ENCODE assay signal across 38 cellular contexts in genomic region chr7:45876519-45876918, GRCh38. TPM values are rescaled to one million over a fixed set of nuclear protein-coding genes. Genes with fewer than 3 reads are reported as not detected.
"Had no signal": no experiment of that assay in that cellular context is flagged by ENCODE, and none has a peak within 500 bp of the region (broad histone marks: within the 10 kb centered on the region; RNA-seq: fewer than 3 reads in every experiment).

No MANE protein-coding gene starts in this region.

- ATAC-seq: activated CD8-positive, alpha-beta T cell treated with anti-CD3 and anti-CD28 coated beads for 36 hours; activated naive CD4-positive, alpha-beta T cell treated with anti-CD3 and anti-CD28 coated beads, Interleukin-2, amount 50 U/mL, for 72 hours; activated T-cell treated with anti-CD3 and anti-CD28 coated beads, Interleukin-2, amount 50 U/mL, for 4 hours; activated T-cell treated with anti-CD3 and anti-CD28 coated beads, Interleukin-2, amount 50 U/mL, for 72 hours; activated T-helper 17 cell treated with anti-CD3 and anti-CD28 coated beads, Interleukin-2, amount 50 U/mL, for 72 hours; body of pancreas had no signal

- H3K27ac ChIP-seq: adrenal gland, body of pancreas, brain microvascular endothelial cell, breast epithelium, VCaP had no signal

- DNase-seq: activated B cell treated with CpG ODN at 0.5 μM for 24 hours; activated CD4-positive, alpha-beta memory T cell treated with anti-CD3 and anti-CD28 coated beads for 36 hours; activated CD4-positive, alpha-beta T cell treated with anti-CD3 and anti-CD28 coated beads for 4 hours; activated CD4-positive, alpha-beta T cell treated with anti-CD3 and anti-CD28 coated beads, Interleukin-2, amount 10 ng/mL, durations not matched to agents 24 days and 14 days; activated CD4-positive, alpha-beta T cell treated with anti-CD3 and anti-CD28 coated beads, Interleukin-2, amount 50 U/mL, for 1 hour; activated CD4-positive, alpha-beta T cell treated with anti-CD3 and anti-CD28 coated beads, Interleukin-2, amount 50 U/mL, for 4 hours; activated CD4-positive, CD25-positive, alpha-beta regulatory T cell treated with anti-CD3 and anti-CD28 coated beads, Interleukin-2, amount 50 U/mL, for 72 hours; activated CD8-positive, alpha-beta memory T cell treated with anti-CD3 and anti-CD28 coated beads, Interleukin-2, amount 50 U/mL, for 4 hours; activated CD8-positive, alpha-beta T cell treated with anti-CD3 and anti-CD28 coated beads for 36 hours; activated effector memory CD4-positive, alpha-beta T cell treated with anti-CD3 and anti-CD28 coated beads, Interleukin-2, amount 50 U/mL, for 16 hours; activated gamma-delta T cell treated with Interleukin-2 at 50 U/mL for 16 hours; activated naive CD4-positive, alpha-beta T cell; activated naive CD4-positive, alpha-beta T cell treated with anti-CD3 and anti-CD28 coated beads for 36 hours; activated naive CD4-positive, alpha-beta T cell treated with anti-CD3 and anti-CD28 coated beads, Interleukin-2, amount 50 U/mL, for 16 hours; activated naive CD8-positive, alpha-beta T cell treated with anti-CD3 and anti-CD28 coated beads for 36 hours; activated T-cell treated with anti-CD3 and anti-CD28 coated beads for 4 hours; activated T-cell treated with anti-CD3 and anti-CD28 coated beads, Interleukin-2, amount 50 U/mL, for 1 hour; activated T-cell treated with anti-CD3 and anti-CD28 coated beads, Interleukin-2, amount 50 U/mL, for 4 hours; activated T-cell treated with anti-CD3 and anti-CD28 coated beads, Interleukin-2, amount 50 U/mL, for 72 hours; adrenal gland; amniotic stem cell; aorta; body of pancreas; brain microvascular endothelial cell; caudate nucleus; cerebellar nuclear complex; T-helper 1 cell; T-helper 2 cell; T-helper 9 cell had no signal

- H3K27me3 ChIP-seq: adrenal gland, body of pancreas, brain microvascular endothelial cell, breast epithelium had no signal

- H3K36me3 ChIP-seq: adrenal gland, brain microvascular endothelial cell, breast epithelium had no signal

- H3K4me1 ChIP-seq: adrenal gland, body of pancreas, breast epithelium had no signal

- H3K4me3 ChIP-seq: adrenal gland, body of pancreas, breast epithelium had no signal

- FAIRE-seq: astrocyte, TTC549 had no signal

RNA-seq across cellular contexts. Expression of gene CCDC201, which starts 3.6 kb away (rescaled TPM):
- total RNA-seq: activated B cell treated with CpG ODN at 0.5 μM for 24 hours; activated CD4-positive, alpha-beta memory T cell treated with anti-CD3 and anti-CD28 coated beads for 36 hours; activated CD4-positive, alpha-beta T cell treated with anti-CD3 and anti-CD28 coated beads, Interleukin-2, amount 10 ng/mL, durations not matched to agents 24 days and 14 days; activated CD8-positive, alpha-beta memory T cell treated with anti-CD3 and anti-CD28 coated beads for 36 hours; activated CD8-positive, alpha-beta T cell treated with anti-CD3 and anti-CD28 coated beads for 36 hours; activated naive CD4-positive, alpha-beta T cell treated with anti-CD3 and anti-CD28 coated beads for 36 hours; activated naive CD4-positive, alpha-beta T cell treated with anti-CD3 and anti-CD28 coated beads, Interleukin-2, amount 50 U/mL, for 72 hours; activated naive CD8-positive, alpha-beta T cell treated with anti-CD3 and anti-CD28 coated beads for 36 hours; activated T-cell treated with anti-CD3 and anti-CD28 coated beads, Interleukin-2, amount 50 U/mL, for 4 hours; activated T-cell treated with anti-CD3 and anti-CD28 coated beads, Interleukin-2, amount 50 U/mL, for 72 hours; activated T-helper 1 cell treated with anti-CD3 and anti-CD28 coated beads, Interleukin-12 subunit alpha, Interleukin-12 subunit beta, Interleukin-2, Interleukin-4 antibody, amounts not matched to agents 30 ng/mL and 10 ng/mL and 1 ng/mL, durations not matched to agents 14 hours and 24 hours and 36 hours; activated T-helper 17 cell treated with anti-CD3 and anti-CD28 coated beads, Interleukin-2, amount 50 U/mL, for 72 hours; adrenal gland; aorta; astrocyte; body of pancreas; breast epithelium; chondrocyte had no signal
- polyA plus RNA-seq: adrenal gland, aorta had no signal

RNA-seq across cellular contexts. Expression of gene IGFBP1, which starts 11.8 kb away (rescaled TPM):
- total RNA-seq: activated B cell treated with CpG ODN at 0.5 μM for 24 hours; activated CD4-positive, alpha-beta memory T cell treated with anti-CD3 and anti-CD28 coated beads for 36 hours; activated CD4-positive, alpha-beta T cell treated with anti-CD3 and anti-CD28 coated beads, Interleukin-2, amount 10 ng/mL, durations not matched to agents 24 days and 14 days; activated CD8-positive, alpha-beta memory T cell treated with anti-CD3 and anti-CD28 coated beads for 36 hours; activated CD8-positive, alpha-beta T cell treated with anti-CD3 and anti-CD28 coated beads for 36 hours; activated naive CD4-positive, alpha-beta T cell treated with anti-CD3 and anti-CD28 coated beads for 36 hours; activated naive CD4-positive, alpha-beta T cell treated with anti-CD3 and anti-CD28 coated beads, Interleukin-2, amount 50 U/mL, for 72 hours; activated naive CD8-positive, alpha-beta T cell treated with anti-CD3 and anti-CD28 coated beads for 36 hours; activated T-cell treated with anti-CD3 and anti-CD28 coated beads, Interleukin-2, amount 50 U/mL, for 72 hours; activated T-helper 1 cell treated with anti-CD3 and anti-CD28 coated beads, Interleukin-12 subunit alpha, Interleukin-12 subunit beta, Interleukin-2, Interleukin-4 antibody, amounts not matched to agents 30 ng/mL and 10 ng/mL and 1 ng/mL, durations not matched to agents 14 hours and 24 hours and 36 hours; activated T-helper 17 cell treated with anti-CD3 and anti-CD28 coated beads, Interleukin-2, amount 50 U/mL, for 72 hours; aorta; astrocyte had no signal
- polyA plus RNA-seq: aorta had no signal

RNA-seq across cellular contexts. Expression of gene IGFBP3, which starts 44.6 kb away (rescaled TPM):
- total RNA-seq: activated B cell treated with CpG ODN at 0.5 μM for 24 hours had no signal
